In genomic region chr6:116570856-116571682, GRCh38 we compare ENCODE assay signal across 8 cellular contexts. TPM values are rescaled to one million over a fixed set of nuclear protein-coding genes. Genes with fewer than 3 reads are reported as not detected.
A peak's percentile ranks its signal among the peaks of the same experiment; 100 is the strongest.
DNase-seq lines count a peak whose midpoint lies in the region; ATAC-seq and TF ChIP-seq lines count a peak whose summit lies in the region.

Gene RWDD1 (plus strand): TSS chr6:116571504. CDS start chr6:116571583, 79 bp downstream.

- H3K9me3 ChIP-seq in heart right ventricle (no peaks in the 10 kb centered on the region), upper lobe of right lung (no peaks in the 10 kb centered on the region)

- H3K27ac ChIP-seq in heart right ventricle (peak within 1 kb of the TSS; percentile 55 to 96 (median 90)), upper lobe of right lung (peak within 1 kb of the TSS; percentile 93)

- H3K4me3 ChIP-seq in heart right ventricle (peak within 1 kb of the TSS; percentile 66 to 95 (median 76)), upper lobe of right lung (peak within 1 kb of the TSS; percentile 80)

- in situ Hi-C loops in GM13976 (cut with MboI; ENCODE audit: low sequenced_read_pairs, unreplicated experiment), result no loop called here

- H3K4me1 ChIP-seq in heart right ventricle (peaks cover 2 to 49% (median 32%) of the 10 kb centered on the region in 9 donors), upper lobe of right lung (peaks cover 22% of the 10 kb centered on the region)

- TF ChIP-seq CTCF in GM13976 (IDR thresholded peaks at IDR 0.05; ENCODE audit: borderline replicate concordance, control extremely low read depth, extremely low read depth, insufficient read depth, missing control alignments) (no peak), heart right ventricle (IDR thresholded peaks at IDR 0.05) (peak in 4 of 9 donors; percentile 4 to 17 (median 12)), upper lobe of right lung (IDR thresholded peaks at IDR 0.05) (no peak)

- 0% methylated on average over 60 to 62 of the region's 62 CpGs for WGBS in heart right ventricle, 2 donors

- H3K27me3 ChIP-seq in heart right ventricle, result no peaks in the 10 kb centered on the region
- H3K27me3 ChIP-seq in upper lobe of right lung, result no peaks in the 10 kb centered on the region

- DNase-seq in GM13976 (ENCODE audit: low spot score) (peak; percentile 97), NCI-H146 treated with DMSO at 0.1 percent for 48 hours (lab: John Stamatoyannopoulos, UW; ENCODE audit: unreplicated experiment) (peak; percentile 95), amniotic epithelial cell (ENCODE audit: low read depth) (peak; percentile 100), heart right ventricle (peak; percentile 99), posterior vena cava (ENCODE audit: low spot score) (peak; percentile 100), upper lobe of right lung (peak; percentile 100)

- peak; percentile 92 for ATAC-seq in HG02870 (IDR thresholded peaks at IDR 0.05; ENCODE audit: unreplicated experiment)
- ATAC-seq in heart right ventricle, result peak; percentile 98 to 99 (median 98)
- peak; percentile 99 for ATAC-seq in upper lobe of right lung

- intact Hi-C loops in T-helper 1 cell treated with Interleukin-12 subunit alpha and Interleukin-12 subunit beta and Interleukin-4 antibody, amounts not matched to agents 30 ng/mL and 1 ng/mL, for 36 hours (cut with micrococcal nuclease), result loop anchor here (1.0 kb wide), 13 partner anchors 10 to 1104 kb away; partner anchors contain the start of genes GOPC, KPNA5, NT5DC1 and NUS1
- intact Hi-C loops in heart right ventricle (cut with DNase I) (loop anchor here in 2 of 10 donors (5.0 to 10.0 kb wide), 2 partner anchors 94 to 289 kb away; partner anchors contain the start of gene ZUP1 (in 1 of the 2)), posterior vena cava (cut with DNase I) (no loop called here), upper lobe of right lung (cut with DNase I) (no loop called here)

- H3K36me3 ChIP-seq in heart right ventricle (peaks cover 0 to 20% (median 0%) of the 10 kb centered on the region in 9 donors), upper lobe of right lung (peaks cover 13% of the 10 kb centered on the region)

RNA-seq across cellular contexts. Expression of gene RWDD1, which starts in this region (rescaled TPM):
- 35.9 and 40.8 TPM in 2 replicates for total RNA-seq in T-helper 1 cell treated with Interleukin-12 subunit alpha and Interleukin-12 subunit beta and Interleukin-4 antibody, amounts not matched to agents 30 ng/mL and 1 ng/mL, for 36 hours
- 10 to 100 TPM; 40.8 to 79.7 (median 49.7) TPM for total RNA-seq in heart right ventricle
- 100 to 1,000 TPM in 1 of 2 donors, 10 to 100 TPM in 1; 80.3 to 123 TPM for polyA plus RNA-seq in heart right ventricle
- 10 to 100 TPM; 50.9 to 55.1 TPM for total RNA-seq in posterior vena cava
- total RNA-seq in upper lobe of right lung, result 37.4 TPM

Comparison
In these comparisons a context has a peak if more than half of its experiments do, and no peak if none do; other contexts are left out.
1. Peak in every context shown above with its lines: DNase-seq, ATAC-seq, H3K4me3 ChIP-seq and H3K27ac ChIP-seq.